In the genomic region with DNA sequence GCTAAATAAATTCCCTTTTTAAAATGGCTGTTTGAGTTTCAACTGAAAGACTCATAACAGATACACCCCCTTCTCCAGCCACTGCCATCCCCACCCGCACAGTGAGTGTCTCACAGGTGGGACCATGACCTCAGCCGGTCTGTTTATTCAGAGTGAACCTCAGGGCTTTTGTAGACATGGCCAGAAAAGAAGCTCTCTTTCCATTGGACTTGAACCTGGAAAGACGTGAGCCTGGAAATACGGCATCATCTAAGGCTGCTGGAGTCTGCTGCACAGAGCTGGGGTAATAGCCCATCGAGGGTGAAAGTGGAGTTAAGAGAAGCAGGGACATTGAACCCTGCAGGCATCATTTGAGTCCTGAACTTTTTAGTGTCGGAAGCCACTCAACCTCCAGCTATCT, we compare ENCODE assay signal across 1 cellular context.
TF ChIP-seq lines count a peak whose summit lies in the region.

No MANE protein-coding gene starts in this region.

TF ChIP-seq in HepG2, 621 proteins besides CTCF, POLR2A, EP300 and RAD21 (continued from another document and continues in another):
- peak; percentile 97 for TF ChIP-seq TBL1XR1 (IDR thresholded peaks at IDR 0.05; ENCODE audit: borderline replicate concordance, low read length, partially characterized antibody)
- no peak for TF ChIP-seq KLF9 (CRISPR knock-in tag; IDR thresholded peaks at IDR 0.05; ENCODE audit: low read depth)
- TF ChIP-seq, protein P1, sequence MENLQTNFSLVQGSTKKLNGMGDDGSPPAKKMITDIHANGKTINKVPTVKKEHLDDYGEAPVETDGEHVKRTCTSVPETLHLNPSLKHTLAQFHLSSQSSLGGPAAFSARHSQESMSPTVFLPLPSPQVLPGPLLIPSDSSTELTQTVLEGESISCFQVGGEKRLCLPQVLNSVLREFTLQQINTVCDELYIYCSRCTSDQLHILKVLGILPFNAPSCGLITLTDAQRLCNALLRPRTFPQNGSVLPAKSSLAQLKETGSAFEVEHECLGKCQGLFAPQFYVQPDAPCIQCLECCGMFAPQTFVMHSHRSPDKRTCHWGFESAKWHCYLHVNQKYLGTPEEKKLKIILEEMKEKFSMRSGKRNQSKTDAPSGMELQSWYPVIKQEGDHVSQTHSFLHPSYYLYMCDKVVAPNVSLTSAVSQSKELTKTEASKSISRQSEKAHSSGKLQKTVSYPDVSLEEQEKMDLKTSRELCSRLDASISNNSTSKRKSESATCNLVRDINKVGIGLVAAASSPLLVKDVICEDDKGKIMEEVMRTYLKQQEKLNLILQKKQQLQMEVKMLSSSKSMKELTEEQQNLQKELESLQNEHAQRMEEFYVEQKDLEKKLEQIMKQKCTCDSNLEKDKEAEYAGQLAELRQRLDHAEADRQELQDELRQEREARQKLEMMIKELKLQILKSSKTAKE (CRISPR knock-in tag; IDR thresholded peaks at IDR 0.05; ENCODE audit: borderline replicate concordance), result peak; percentile 96
- TF ChIP-seq ERF (CRISPR knock-in tag; IDR thresholded peaks at IDR 0.05), result peak; percentile 41; the same call in 1 of the 2 replicates
- TF ChIP-seq ZNF746 (CRISPR knock-in tag; IDR thresholded peaks at IDR 0.05), result peak; percentile 37; the same call in 1 of the 2 replicates
- TF ChIP-seq HNF4A (CRISPR knock-in tag; IDR thresholded peaks at IDR 0.05), result peak; percentile 80
- TF ChIP-seq SOX13 (IDR thresholded peaks at IDR 0.05), result no peak
- peak in 1 of 2 experiments; percentile 85; a peak in 2 of 4 replicates for TF ChIP-seq SOX13 (CRISPR knock-in tag; conservative IDR thresholded peaks at IDR 0.05 in 1 of 2, IDR thresholded peaks at IDR 0.05 in 1 of 2)
- TF ChIP-seq, protein P2, sequence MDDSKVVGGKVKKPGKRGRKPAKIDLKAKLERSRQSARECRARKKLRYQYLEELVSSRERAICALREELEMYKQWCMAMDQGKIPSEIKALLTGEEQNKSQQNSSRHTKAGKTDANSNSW (CRISPR knock-in tag; IDR thresholded peaks at IDR 0.05; ENCODE audit: borderline replicate concordance), result no peak
- peak; percentile 31 for TF ChIP-seq ZEB1 (IDR thresholded peaks at IDR 0.05; ENCODE audit: insufficient replicate concordance, low read depth)
- TF ChIP-seq ZNF607 (CRISPR knock-in tag; IDR thresholded peaks at IDR 0.05; ENCODE audit: borderline replicate concordance), result no peak
- peak; percentile 36; the same call in 1 of the 2 replicates for TF ChIP-seq THAP11 (CRISPR knock-in tag; IDR thresholded peaks at IDR 0.05)
- TF ChIP-seq, protein P3, sequence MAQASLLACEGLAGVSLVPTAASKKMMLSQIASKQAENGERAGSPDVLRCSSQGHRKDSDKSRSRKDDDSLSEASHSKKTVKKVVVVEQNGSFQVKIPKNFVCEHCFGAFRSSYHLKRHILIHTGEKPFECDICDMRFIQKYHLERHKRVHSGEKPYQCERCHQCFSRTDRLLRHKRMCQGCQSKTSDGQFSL (CRISPR knock-in tag; IDR thresholded peaks at IDR 0.05), result peak; percentile 58; the same call in 1 of the 2 replicates
- TF ChIP-seq CBX2 (IDR thresholded peaks at IDR 0.05; ENCODE audit: low read depth, low read length), result no peak
- TF ChIP-seq CBX2 (CRISPR knock-in tag; IDR thresholded peaks at IDR 0.05; ENCODE audit: low read depth), result no peak
- no peak for TF ChIP-seq CREB1 (IDR thresholded peaks at IDR 0.05)
- peak; percentile 52; the same call in 1 of the 2 replicates for TF ChIP-seq CREB1 (CRISPR knock-in tag; IDR thresholded peaks at IDR 0.05)
- TF ChIP-seq ZNF570 (CRISPR knock-in tag; IDR thresholded peaks at IDR 0.05; ENCODE audit: borderline replicate concordance), result no peak
- TF ChIP-seq SP1 (IDR thresholded peaks at IDR 0.05), result no peak
- 0 out of 2 replicates have a peak, but pooled peaks have one; percentile 18 for TF ChIP-seq SP1 (CRISPR knock-in tag; IDR thresholded peaks at IDR 0.05)
- no peak for TF ChIP-seq ZNF564 (CRISPR knock-in tag; IDR thresholded peaks at IDR 0.05)
- TF ChIP-seq ZSCAN9 (CRISPR knock-in tag; IDR thresholded peaks at IDR 0.05; ENCODE audit: borderline replicate concordance), result 0 out of 2 replicates have a peak, but pooled peaks have one; percentile 27
- TF ChIP-seq MIER2 (CRISPR knock-in tag; IDR thresholded peaks at IDR 0.05), result peak; percentile 39; the same call in 1 of the 2 replicates
- peak; percentile 47; the same call in 1 of the 2 replicates for TF ChIP-seq IRF2 (CRISPR knock-in tag; IDR thresholded peaks at IDR 0.05)
- no peak for TF ChIP-seq GABPB1 (CRISPR knock-in tag; IDR thresholded peaks at IDR 0.05)
- peak; percentile 46; the same call in 1 of the 2 replicates for TF ChIP-seq DMAP1 (CRISPR knock-in tag; IDR thresholded peaks at IDR 0.05)
- TF ChIP-seq SKI (IDR thresholded peaks at IDR 0.05; ENCODE audit: partially characterized antibody), result peak; percentile 99
- TF ChIP-seq, protein P4, sequence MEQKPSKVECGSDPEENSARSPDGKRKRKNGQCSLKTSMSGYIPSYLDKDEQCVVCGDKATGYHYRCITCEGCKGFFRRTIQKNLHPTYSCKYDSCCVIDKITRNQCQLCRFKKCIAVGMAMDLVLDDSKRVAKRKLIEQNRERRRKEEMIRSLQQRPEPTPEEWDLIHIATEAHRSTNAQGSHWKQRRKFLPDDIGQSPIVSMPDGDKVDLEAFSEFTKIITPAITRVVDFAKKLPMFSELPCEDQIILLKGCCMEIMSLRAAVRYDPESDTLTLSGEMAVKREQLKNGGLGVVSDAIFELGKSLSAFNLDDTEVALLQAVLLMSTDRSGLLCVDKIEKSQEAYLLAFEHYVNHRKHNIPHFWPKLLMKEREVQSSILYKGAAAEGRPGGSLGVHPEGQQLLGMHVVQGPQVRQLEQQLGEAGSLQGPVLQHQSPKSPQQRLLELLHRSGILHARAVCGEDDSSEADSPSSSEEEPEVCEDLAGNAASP (CRISPR knock-in tag; IDR thresholded peaks at IDR 0.05; ENCODE audit: borderline replicate concordance), result peak; percentile 96
- peak; percentile 69; the same call in 1 of the 2 replicates for TF ChIP-seq NR2F2 (IDR thresholded peaks at IDR 0.05; ENCODE audit: borderline replicate concordance, low read depth)
- 0 out of 2 replicates have a peak, but pooled peaks have one; percentile 74 for TF ChIP-seq FOXO1 (CRISPR knock-in tag; IDR thresholded peaks at IDR 0.05)
- peak; percentile 96 for TF ChIP-seq BCL6 (CRISPR knock-in tag; IDR thresholded peaks at IDR 0.05)
- no peak for TF ChIP-seq ZNF720 (CRISPR knock-in tag; IDR thresholded peaks at IDR 0.05)
- peak; percentile 74; the same call in 1 of the 2 replicates for TF ChIP-seq ISL2 (CRISPR knock-in tag; IDR thresholded peaks at IDR 0.05)
- TF ChIP-seq STAG1 (CRISPR knock-in tag; IDR thresholded peaks at IDR 0.05), result peak; percentile 6; the same call in 1 of the 2 replicates
- peak; percentile 64; the same call in 1 of the 2 replicates for TF ChIP-seq ZBTB21 (CRISPR knock-in tag; IDR thresholded peaks at IDR 0.05)
- no peak for TF ChIP-seq CEBPG (CRISPR knock-in tag; IDR thresholded peaks at IDR 0.05)
- TF ChIP-seq, protein P5, sequence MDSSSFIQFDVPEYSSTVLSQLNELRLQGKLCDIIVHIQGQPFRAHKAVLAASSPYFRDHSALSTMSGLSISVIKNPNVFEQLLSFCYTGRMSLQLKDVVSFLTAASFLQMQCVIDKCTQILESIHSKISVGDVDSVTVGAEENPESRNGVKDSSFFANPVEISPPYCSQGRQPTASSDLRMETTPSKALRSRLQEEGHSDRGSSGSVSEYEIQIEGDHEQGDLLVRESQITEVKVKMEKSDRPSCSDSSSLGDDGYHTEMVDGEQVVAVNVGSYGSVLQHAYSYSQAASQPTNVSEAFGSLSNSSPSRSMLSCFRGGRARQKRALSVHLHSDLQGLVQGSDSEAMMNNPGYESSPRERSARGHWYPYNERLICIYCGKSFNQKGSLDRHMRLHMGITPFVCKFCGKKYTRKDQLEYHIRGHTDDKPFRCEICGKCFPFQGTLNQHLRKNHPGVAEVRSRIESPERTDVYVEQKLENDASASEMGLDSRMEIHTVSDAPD (CRISPR knock-in tag; IDR thresholded peaks at IDR 0.05), result no peak
- TF ChIP-seq, protein P6, sequence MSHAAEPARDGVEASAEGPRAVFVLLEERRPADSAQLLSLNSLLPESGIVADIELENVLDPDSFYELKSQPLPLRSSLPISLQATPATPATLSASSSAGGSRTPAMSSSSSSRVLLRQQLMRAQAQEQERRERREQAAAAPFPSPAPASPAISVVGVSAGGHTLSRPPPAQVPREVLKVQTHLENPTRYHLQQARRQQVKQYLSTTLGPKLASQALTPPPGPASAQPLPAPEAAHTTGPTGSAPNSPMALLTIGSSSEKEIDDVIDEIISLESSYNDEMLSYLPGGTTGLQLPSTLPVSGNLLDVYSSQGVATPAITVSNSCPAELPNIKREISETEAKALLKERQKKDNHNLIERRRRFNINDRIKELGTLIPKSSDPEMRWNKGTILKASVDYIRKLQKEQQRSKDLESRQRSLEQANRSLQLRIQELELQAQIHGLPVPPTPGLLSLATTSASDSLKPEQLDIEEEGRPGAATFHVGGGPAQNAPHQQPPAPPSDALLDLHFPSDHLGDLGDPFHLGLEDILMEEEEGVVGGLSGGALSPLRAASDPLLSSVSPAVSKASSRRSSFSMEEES (CRISPR knock-in tag; IDR thresholded peaks at IDR 0.05), result peak; percentile 41; the same call in 1 of the 2 replicates
- TF ChIP-seq, protein P7, sequence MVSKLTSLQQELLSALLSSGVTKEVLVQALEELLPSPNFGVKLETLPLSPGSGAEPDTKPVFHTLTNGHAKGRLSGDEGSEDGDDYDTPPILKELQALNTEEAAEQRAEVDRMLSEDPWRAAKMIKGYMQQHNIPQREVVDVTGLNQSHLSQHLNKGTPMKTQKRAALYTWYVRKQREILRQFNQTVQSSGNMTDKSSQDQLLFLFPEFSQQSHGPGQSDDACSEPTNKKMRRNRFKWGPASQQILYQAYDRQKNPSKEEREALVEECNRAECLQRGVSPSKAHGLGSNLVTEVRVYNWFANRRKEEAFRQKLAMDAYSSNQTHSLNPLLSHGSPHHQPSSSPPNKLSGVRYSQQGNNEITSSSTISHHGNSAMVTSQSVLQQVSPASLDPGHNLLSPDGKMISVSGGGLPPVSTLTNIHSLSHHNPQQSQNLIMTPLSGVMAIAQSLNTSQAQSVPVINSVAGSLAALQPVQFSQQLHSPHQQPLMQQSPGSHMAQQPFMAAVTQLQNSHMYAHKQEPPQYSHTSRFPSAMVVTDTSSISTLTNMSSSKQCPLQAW (CRISPR knock-in tag; IDR thresholded peaks at IDR 0.05), result peak; percentile 72
- 0 out of 2 replicates have a peak, but pooled peaks have one; percentile 63 for TF ChIP-seq FOXJ3 (CRISPR knock-in tag; IDR thresholded peaks at IDR 0.05; ENCODE audit: borderline replicate concordance)
- TF ChIP-seq TGIF2 (CRISPR knock-in tag; IDR thresholded peaks at IDR 0.05), result no peak
- TF ChIP-seq NFIC (IDR thresholded peaks at IDR 0.05; ENCODE audit: low read length), result 0 out of 2 replicates have a peak, but pooled peaks have one; percentile 55
- TF ChIP-seq NR2F1 (CRISPR knock-in tag; IDR thresholded peaks at IDR 0.05), result peak; percentile 69 to 74; a peak in 2 of 4 replicates
- TF ChIP-seq ZNF652 (CRISPR knock-in tag; IDR thresholded peaks at IDR 0.05; ENCODE audit: borderline replicate concordance, low read depth), result 0 out of 2 replicates have a peak, but pooled peaks have one; percentile 20
- TF ChIP-seq REPIN1 (CRISPR knock-in tag; IDR thresholded peaks at IDR 0.05; ENCODE audit: borderline replicate concordance, low read depth), result peak; percentile 70; the same call in 1 of the 2 replicates
- peak; percentile 59; the same call in 1 of the 2 replicates for TF ChIP-seq TARDBP (CRISPR knock-in tag; IDR thresholded peaks at IDR 0.05)
- TF ChIP-seq, protein P8, sequence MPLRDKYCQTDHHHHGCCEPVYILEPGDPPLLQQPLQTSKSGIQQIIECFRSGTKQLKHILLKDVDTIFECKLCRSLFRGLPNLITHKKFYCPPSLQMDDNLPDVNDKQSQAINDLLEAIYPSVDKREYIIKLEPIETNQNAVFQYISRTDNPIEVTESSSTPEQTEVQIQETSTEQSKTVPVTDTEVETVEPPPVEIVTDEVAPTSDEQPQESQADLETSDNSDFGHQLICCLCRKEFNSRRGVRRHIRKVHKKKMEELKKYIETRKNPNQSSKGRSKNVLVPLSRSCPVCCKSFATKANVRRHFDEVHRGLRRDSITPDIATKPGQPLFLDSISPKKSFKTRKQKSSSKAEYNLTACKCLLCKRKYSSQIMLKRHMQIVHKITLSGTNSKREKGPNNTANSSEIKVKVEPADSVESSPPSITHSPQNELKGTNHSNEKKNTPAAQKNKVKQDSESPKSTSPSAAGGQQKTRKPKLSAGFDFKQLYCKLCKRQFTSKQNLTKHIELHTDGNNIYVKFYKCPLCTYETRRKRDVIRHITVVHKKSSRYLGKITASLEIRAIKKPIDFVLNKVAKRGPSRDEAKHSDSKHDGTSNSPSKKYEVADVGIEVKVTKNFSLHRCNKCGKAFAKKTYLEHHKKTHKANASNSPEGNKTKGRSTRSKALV (CRISPR knock-in tag; IDR thresholded peaks at IDR 0.05), result no peak
- TF ChIP-seq ZNF292 (CRISPR knock-in tag; IDR thresholded peaks at IDR 0.05; ENCODE audit: borderline replicate concordance, low read depth), result peak; percentile 60; the same call in 1 of the 2 replicates
- TF ChIP-seq, protein P9, sequence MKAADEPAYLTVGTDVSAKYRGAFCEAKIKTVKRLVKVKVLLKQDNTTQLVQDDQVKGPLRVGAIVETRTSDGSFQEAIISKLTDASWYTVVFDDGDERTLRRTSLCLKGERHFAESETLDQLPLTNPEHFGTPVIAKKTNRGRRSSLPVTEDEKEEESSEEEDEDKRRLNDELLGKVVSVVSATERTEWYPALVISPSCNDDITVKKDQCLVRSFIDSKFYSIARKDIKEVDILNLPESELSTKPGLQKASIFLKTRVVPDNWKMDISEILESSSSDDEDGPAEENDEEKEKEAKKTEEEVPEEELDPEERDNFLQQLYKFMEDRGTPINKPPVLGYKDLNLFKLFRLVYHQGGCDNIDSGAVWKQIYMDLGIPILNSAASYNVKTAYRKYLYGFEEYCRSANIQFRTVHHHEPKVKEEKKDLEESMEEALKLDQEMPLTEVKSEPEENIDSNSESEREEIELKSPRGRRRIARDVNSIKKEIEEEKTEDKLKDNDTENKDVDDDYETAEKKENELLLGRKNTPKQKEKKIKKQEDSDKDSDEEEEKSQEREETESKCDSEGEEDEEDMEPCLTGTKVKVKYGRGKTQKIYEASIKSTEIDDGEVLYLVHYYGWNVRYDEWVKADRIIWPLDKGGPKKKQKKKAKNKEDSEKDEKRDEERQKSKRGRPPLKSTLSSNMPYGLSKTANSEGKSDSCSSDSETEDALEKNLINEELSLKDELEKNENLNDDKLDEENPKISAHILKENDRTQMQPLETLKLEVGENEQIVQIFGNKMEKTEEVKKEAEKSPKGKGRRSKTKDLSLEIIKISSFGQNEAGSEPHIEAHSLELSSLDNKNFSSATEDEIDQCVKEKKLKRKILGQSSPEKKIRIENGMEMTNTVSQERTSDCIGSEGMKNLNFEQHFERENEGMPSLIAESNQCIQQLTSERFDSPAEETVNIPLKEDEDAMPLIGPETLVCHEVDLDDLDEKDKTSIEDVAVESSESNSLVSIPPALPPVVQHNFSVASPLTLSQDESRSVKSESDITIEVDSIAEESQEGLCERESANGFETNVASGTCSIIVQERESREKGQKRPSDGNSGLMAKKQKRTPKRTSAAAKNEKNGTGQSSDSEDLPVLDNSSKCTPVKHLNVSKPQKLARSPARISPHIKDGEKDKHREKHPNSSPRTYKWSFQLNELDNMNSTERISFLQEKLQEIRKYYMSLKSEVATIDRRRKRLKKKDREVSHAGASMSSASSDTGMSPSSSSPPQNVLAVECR (CRISPR knock-in tag; IDR thresholded peaks at IDR 0.05; ENCODE audit: borderline replicate concordance), result peak; percentile 47; the same call in 1 of the 2 replicates
- peak; percentile 78; the same call in 1 of the 2 replicates for TF ChIP-seq FOXK1 (CRISPR knock-in tag; IDR thresholded peaks at IDR 0.05; ENCODE audit: borderline replicate concordance, low read depth)
- TF ChIP-seq TBX3 (IDR thresholded peaks at IDR 0.05; ENCODE audit: borderline replicate concordance), result no peak
- TF ChIP-seq HDAC6 (IDR thresholded peaks at IDR 0.05; ENCODE audit: low read depth, low read length), result no peak
- TF ChIP-seq ZMAT3 (CRISPR knock-in tag; conservative IDR thresholded peaks at IDR 0.05), result no peak
